ENCODE assay signal across 7 cellular contexts in genomic region chr2:47058061-47058931, GRCh38.
DNase-seq lines count a peak whose midpoint lies in the region; ATAC-seq, FAIRE-seq and TF ChIP-seq lines count a peak whose summit lies in the region.

No MANE protein-coding gene starts in this region.

- no peak for TF ChIP-seq POLR2A in GM12892 (IDR thresholded peaks at IDR 0.05; ENCODE audit: low read depth, low read length)

- H3K27ac ChIP-seq in H9 (ENCODE audit: insufficient read length, low read depth, low read length) (no peak overlapping the region), SJCRH30 (no peak overlapping the region; the same call in 1 of the 2 replicates), cardiac muscle cell (peak overlapping the region; percentile 40), skin epidermis (peak overlapping the region in 20 of 21 experiments; percentile 57 to 87 (median 75))

- no peak overlapping the region for H2AK5ac ChIP-seq in H9 (ENCODE audit: insufficient read length, low read length)

- no peaks in the 10 kb centered on the region for H3K79me2 ChIP-seq in H9 (ENCODE audit: insufficient read depth, low read length)

- H3K56ac ChIP-seq in H9 (ENCODE audit: insufficient read length, low read depth, low read length), result no peak overlapping the region

- H3K4me1 Mint-ChIP-seq in H9, result peaks cover 29 to 34% of the 10 kb centered on the region in 2 experiments

- no peak overlapping the region for H2BK15ac ChIP-seq in H9 (ENCODE audit: low read depth, low read length)

- no peak overlapping the region for H3K4me3 ChIP-seq in SJCRH30
- no peak overlapping the region for H3K4me3 ChIP-seq in cardiac muscle cell
- H3K4me3 ChIP-seq in skin epidermis, result no peak overlapping the region

- no peak overlapping the region for H2BK12ac ChIP-seq in H9 (ENCODE audit: insufficient read length, low read depth, low read length)

- H3K18ac ChIP-seq in H9 (ENCODE audit: insufficient read length, low read depth, low read length), result no peak overlapping the region

- no peak overlapping the region for H4K5ac ChIP-seq in H9 (ENCODE audit: insufficient read length, low read depth, low read length)

- H3K27me3 Mint-ChIP-seq in H9 (ENCODE audit: low read depth), result no peaks in the 10 kb centered on the region

- ATAC-seq in GM19395 (IDR thresholded peaks at IDR 0.05; ENCODE audit: unreplicated experiment), result no peak

- no peaks in the 10 kb centered on the region for H3K9me3 Mint-ChIP-seq in H9

- no peak overlapping the region; a peak in 1 of 5 replicates for H3K4me3 Mint-ChIP-seq in H9

- no peaks in the 10 kb centered on the region for H4K20me1 ChIP-seq in H9 (ENCODE audit: control insufficient read depth, insufficient read depth, insufficient read length)

- H2BK120ac ChIP-seq in H9 (ENCODE audit: low read depth, low read length, poor library complexity, severe bottlenecking), result no peak overlapping the region

- H3K4me1 ChIP-seq in H9 (ENCODE audit: insufficient read depth, low read length) (peaks cover 13% of the 10 kb centered on the region; the same call in 1 of the 2 replicates), SJCRH30 (peaks cover 29% of the 10 kb centered on the region), cardiac muscle cell (ENCODE audit: low read depth) (peaks cover 7% of the 10 kb centered on the region)

- H3K23me2 ChIP-seq in H9 (ENCODE audit: insufficient read length, low read depth, low read length, poor library complexity, severe bottlenecking), result no peaks in the 10 kb centered on the region

- no peak overlapping the region for H3K4me2 ChIP-seq in H9 (ENCODE audit: insufficient read depth, insufficient read length, low read length)

- H3K14ac ChIP-seq in H9 (ENCODE audit: insufficient read depth, low read length), result peak overlapping the region; percentile 17; the same call in 1 of the 2 replicates

- no peak for DNase-seq in H9
- DNase-seq in SJCRH30, result peak; percentile 32 to 57
- DNase-seq in cardiac muscle cell (ENCODE audit: low read depth in 1 of 2, low spot score in 1 of 2), result peak in 1 of 2 donors; percentile 91
- DNase-seq in GM12892 (ENCODE audit: insufficient read length), result no peak
- no peak for DNase-seq in NCI-H510A treated with DMSO at 0.1 percent for 48 hours (lab: John Stamatoyannopoulos, UW)

- H3K9me3 ChIP-seq in H9 (ENCODE audit: control insufficient read depth, low read depth, low read length), result no peaks in the 10 kb centered on the region
- H3K9me3 ChIP-seq in SJCRH30 (replicated peaks), result no peaks in the 10 kb centered on the region
- no peaks in the 10 kb centered on the region for H3K9me3 ChIP-seq in cardiac muscle cell (ENCODE audit: low read depth)

- H3K4ac ChIP-seq in H9 (ENCODE audit: low read depth, low read length), result no peak overlapping the region

- H3T11ph ChIP-seq in H9 (ENCODE audit: low read length), result no peak overlapping the region

- no peak overlapping the region for H4K91ac ChIP-seq in H9 (ENCODE audit: insufficient read length, low read depth, low read length)

- no peak overlapping the region for H2BK5ac ChIP-seq in H9 (ENCODE audit: insufficient read length, low read length)

- H3K9ac ChIP-seq in H9 (ENCODE audit: extremely low read depth, insufficient read length, low read length), result no peak overlapping the region

- no CpG with 5 or more reads among the region's 11 CpGs for WGBS in H9 (ENCODE audit: extremely low coverage, insufficient read length, low lambda C conversion rate)

- H3K36me3 ChIP-seq in SJCRH30 (no peaks in the 10 kb centered on the region; the same call in 1 of the 2 replicates), cardiac muscle cell (no peaks in the 10 kb centered on the region)

- TF ChIP-seq CTCF in H9 (conservative IDR thresholded peaks at IDR 0.05) (no peak), cardiac muscle cell (IDR thresholded peaks at IDR 0.05; ENCODE audit: low read depth, low read length) (no peak)

- H2BK20ac ChIP-seq in H9 (ENCODE audit: low read depth, low read length, poor library complexity, severe bottlenecking), result no peak overlapping the region

- FAIRE-seq in GM12892 (lab: Jason Lieb, UNC), result no peak

- peaks cover 0 to 3% (median 0%) of the 10 kb centered on the region in 3 experiments; a peak in 2 of 7 replicates for H3K36me3 Mint-ChIP-seq in H9 (ENCODE audit: insufficient read depth in 1 of 3, low read depth in 3 of 3)

- no peaks in the 10 kb centered on the region for H3K27me3 ChIP-seq in H9 (ENCODE audit: insufficient read depth, low read length)
- H3K27me3 ChIP-seq in SJCRH30, result no peaks in the 10 kb centered on the region
- no peaks in the 10 kb centered on the region for H3K27me3 ChIP-seq in cardiac muscle cell

- H2AFZ ChIP-seq in H9 (ENCODE audit: low read length), result no peak overlapping the region

- no peak overlapping the region for H3K23ac ChIP-seq in H9 (ENCODE audit: insufficient read length, low read depth, low read length)

- H4K8ac ChIP-seq in H9 (replicated peaks; ENCODE audit: insufficient read length, low read depth, low read length), result no peak overlapping the region

- H3K27ac Mint-ChIP-seq in H9, result peak overlapping the region; percentile 75 to 87 (median 78); a peak in 6 of 7 replicates

- H3K79me1 ChIP-seq in H9 (ENCODE audit: insufficient read depth, low read depth, low read length, poor library complexity, severe bottlenecking), result no peaks in the 10 kb centered on the region

Comparison
In these comparisons a context has a peak if more than half of its experiments do, and no peak if none do; other contexts are left out.
1. DNase-seq: peak in SJCRH30 (2 of 2); none in H9 (single experiment), GM12892 (single experiment) and NCI-H510A treated with DMSO at 0.1 percent for 48 hours (single experiment).
2. H3K27ac ChIP-seq: peak in cardiac muscle cell (single experiment) and skin epidermis (20 of 21); none in H9 (single experiment) and SJCRH30 (single experiment).